In genomic region chr2:95029898-95030341, GRCh38 we compare ENCODE assay signal across 1 cellular context.
TF ChIP-seq lines count a peak whose summit lies in the region.

No MANE protein-coding gene starts in this region.

TF ChIP-seq in HCT116, 20 proteins besides CTCF, POLR2A, EP300 and RAD21 (continued from another document):
- TF ChIP-seq REST (IDR thresholded peaks at IDR 0.05; ENCODE audit: low read depth) (no peak), ZBTB33 (IDR thresholded peaks at IDR 0.05; ENCODE audit: extremely low read depth, insufficient replicate concordance, low read length) (no peak), EGR1 (IDR thresholded peaks at IDR 0.05; ENCODE audit: low read depth) (no peak), JUND (IDR thresholded peaks at IDR 0.05) (no peak), CEBPB (IDR thresholded peaks at IDR 0.05; ENCODE audit: low read depth) (no peak), SIN3A (IDR thresholded peaks at IDR 0.05; ENCODE audit: low read depth) (no peak), EZH2phosphoT487 (IDR thresholded peaks at IDR 0.05; ENCODE audit: borderline replicate concordance) (no peak), ELF1 (IDR thresholded peaks at IDR 0.05; ENCODE audit: borderline replicate concordance, low read depth) (no peak), YY1 (IDR thresholded peaks at IDR 0.05; ENCODE audit: extremely low read depth, insufficient replicate concordance, low read depth, low read length) (no peak), ZFX (IDR thresholded peaks at IDR 0.05) (no peak), SP1 (IDR thresholded peaks at IDR 0.05; ENCODE audit: low read depth) (no peak), POLR2AphosphoS5 (IDR thresholded peaks at IDR 0.05; ENCODE audit: low read depth, low read length) (no peak), MAX (IDR thresholded peaks at IDR 0.05) (no peak), ZNF274 (IDR thresholded peaks at IDR 0.05; ENCODE audit: low read depth, low read length) (no peak)
